9 cellular contexts compared by ENCODE assay signal in genomic region chr7:152076324-152076821, GRCh38. TPM values are rescaled to one million over a fixed set of nuclear protein-coding genes. Genes with fewer than 3 reads are reported as not detected.
DNase-seq lines count a peak whose midpoint lies in the region; ATAC-seq, FAIRE-seq and TF ChIP-seq lines count a peak whose summit lies in the region.
"Had no signal": no experiment of that assay in that cellular context is flagged by ENCODE, and none has a peak within 500 bp of the region (broad histone marks: within the 10 kb centered on the region; RNA-seq: fewer than 3 reads in every experiment).

No MANE protein-coding gene starts in this region.

- intact Hi-C loops in esophagus squamous epithelium (cut with DNase I): no loop called here
- intact Hi-C loops in prostate gland (cut with DNase I): no loop called here

- H3K9ac ChIP-seq in NT2/D1 (ENCODE audit: insufficient read length, low read depth): no peak overlapping the region

- H3K27me3 ChIP-seq in NT2/D1 (ENCODE audit: insufficient read depth, insufficient read length) (no peaks in the 10 kb centered on the region), esophagus squamous epithelium (no peaks in the 10 kb centered on the region), prostate gland (replicated peaks; ENCODE audit: insufficient read depth) (no peaks in the 10 kb centered on the region)
- H3K27me3 ChIP-seq: neutrophil had no signal

- FAIRE-seq in HTR-8/SVneo (lab: Jason Lieb, UNC) (no peak), urothelium cell line (lab: Jason Lieb, UNC) (no peak)

- H3K4me3 ChIP-seq in NT2/D1 (ENCODE audit: insufficient read length, low read depth) (no peak overlapping the region), esophagus squamous epithelium (no peak overlapping the region), prostate gland (no peak overlapping the region)

- peak; percentile 18 for DNase-seq in NCI-H82 (lab: John Stamatoyannopoulos, UW)
- DNase-seq in NCI-H82 treated with DMSO at 0.1 percent for 48 hours (lab: John Stamatoyannopoulos, UW; ENCODE audit: unreplicated experiment): no peak
- peak; percentile 15 for DNase-seq in NT2/D1 (ENCODE audit: low read depth, low spot score)
- DNase-seq in esophagus squamous epithelium (lab: John Stamatoyannopoulos, UW): no peak
- DNase-seq in prostate gland (ENCODE audit: low spot score): no peak
- no peak for DNase-seq in HTR-8/SVneo (ENCODE audit: insufficient read length, low spot score)
- no peak for DNase-seq in urothelium cell line (ENCODE audit: low spot score)

- H3K4me1 ChIP-seq in NT2/D1 (ENCODE audit: insufficient read depth, insufficient read length) (peaks cover 3% of the 10 kb centered on the region), esophagus squamous epithelium (peaks cover 5 to 53% (median 16%) of the 10 kb centered on the region in 3 donors), prostate gland (replicated peaks) (peaks cover 4% of the 10 kb centered on the region)

- H3K9me3 ChIP-seq in NT2/D1 (ENCODE audit: insufficient read depth, low read length) (peaks cover 4% of the 10 kb centered on the region), esophagus squamous epithelium (no peaks in the 10 kb centered on the region), prostate gland (no peaks in the 10 kb centered on the region)
- H3K9me3 ChIP-seq: neutrophil had no signal

- TF ChIP-seq CTCF in esophagus squamous epithelium (IDR thresholded peaks at IDR 0.05): peak in 5 of 6 experiments; percentile 27 to 55 (median 34)
- peak in 3 of 4 experiments; percentile 18 to 39 (median 35) for TF ChIP-seq CTCF in prostate gland (IDR thresholded peaks at IDR 0.05)

- H3K36me3 ChIP-seq in NT2/D1 (ENCODE audit: insufficient read depth, insufficient read length, low read length): no peaks in the 10 kb centered on the region
- H3K36me3 ChIP-seq in esophagus squamous epithelium: no peaks in the 10 kb centered on the region
- H3K36me3 ChIP-seq in prostate gland: no peaks in the 10 kb centered on the region
- H3K36me3 ChIP-seq: neutrophil had no signal

- TF ChIP-seq POLR2A in esophagus squamous epithelium (IDR thresholded peaks at IDR 0.05): no peak
- no peak for TF ChIP-seq POLR2A in prostate gland (IDR thresholded peaks at IDR 0.05)

- H3K27ac ChIP-seq in esophagus squamous epithelium: peak overlapping the region in 1 of 4 donors; percentile 39
- peak overlapping the region; percentile 1 to 35 for H3K27ac ChIP-seq in prostate gland
- H3K27ac ChIP-seq: neutrophil had no signal

- no peak for ATAC-seq in GM21619 (IDR thresholded peaks at IDR 0.05; ENCODE audit: unreplicated experiment)

- 57 to 83% methylated on average over 8 of the region's 8 CpGs for WGBS in esophagus squamous epithelium, 2 donors
- 61% methylated on average over 8 of the region's 8 CpGs for WGBS in prostate gland

RNA-seq across cellular contexts. Expression of gene GALNT11, which starts 50.9 kb away (rescaled TPM):
- total RNA-seq in esophagus squamous epithelium (10 to 100 TPM; 26.9 to 53.3 (median 33.6) TPM), prostate gland (10 to 100 TPM; 50.3 to 76.2 TPM)

Comparison
In these comparisons a context has a peak if more than half of its experiments do, and no peak if none do; other contexts are left out.
1. DNase-seq: peak in NCI-H82 (single experiment) and NT2/D1 (single experiment); none in NCI-H82 treated with DMSO at 0.1 percent for 48 hours (single experiment), esophagus squamous epithelium (single experiment), prostate gland (single experiment), HTR-8/SVneo (single experiment) and urothelium cell line (single experiment).